ENCODE assay signal across 1 cellular context in genomic region chr19:45443462-45444317, GRCh38.
TF ChIP-seq lines count a peak whose summit lies in the region.

No MANE protein-coding gene starts in this region.

TF ChIP-seq in GM12878, 131 proteins besides CTCF, POLR2A, EP300 and RAD21 (continued from another document):
- TF ChIP-seq, protein P1, sequence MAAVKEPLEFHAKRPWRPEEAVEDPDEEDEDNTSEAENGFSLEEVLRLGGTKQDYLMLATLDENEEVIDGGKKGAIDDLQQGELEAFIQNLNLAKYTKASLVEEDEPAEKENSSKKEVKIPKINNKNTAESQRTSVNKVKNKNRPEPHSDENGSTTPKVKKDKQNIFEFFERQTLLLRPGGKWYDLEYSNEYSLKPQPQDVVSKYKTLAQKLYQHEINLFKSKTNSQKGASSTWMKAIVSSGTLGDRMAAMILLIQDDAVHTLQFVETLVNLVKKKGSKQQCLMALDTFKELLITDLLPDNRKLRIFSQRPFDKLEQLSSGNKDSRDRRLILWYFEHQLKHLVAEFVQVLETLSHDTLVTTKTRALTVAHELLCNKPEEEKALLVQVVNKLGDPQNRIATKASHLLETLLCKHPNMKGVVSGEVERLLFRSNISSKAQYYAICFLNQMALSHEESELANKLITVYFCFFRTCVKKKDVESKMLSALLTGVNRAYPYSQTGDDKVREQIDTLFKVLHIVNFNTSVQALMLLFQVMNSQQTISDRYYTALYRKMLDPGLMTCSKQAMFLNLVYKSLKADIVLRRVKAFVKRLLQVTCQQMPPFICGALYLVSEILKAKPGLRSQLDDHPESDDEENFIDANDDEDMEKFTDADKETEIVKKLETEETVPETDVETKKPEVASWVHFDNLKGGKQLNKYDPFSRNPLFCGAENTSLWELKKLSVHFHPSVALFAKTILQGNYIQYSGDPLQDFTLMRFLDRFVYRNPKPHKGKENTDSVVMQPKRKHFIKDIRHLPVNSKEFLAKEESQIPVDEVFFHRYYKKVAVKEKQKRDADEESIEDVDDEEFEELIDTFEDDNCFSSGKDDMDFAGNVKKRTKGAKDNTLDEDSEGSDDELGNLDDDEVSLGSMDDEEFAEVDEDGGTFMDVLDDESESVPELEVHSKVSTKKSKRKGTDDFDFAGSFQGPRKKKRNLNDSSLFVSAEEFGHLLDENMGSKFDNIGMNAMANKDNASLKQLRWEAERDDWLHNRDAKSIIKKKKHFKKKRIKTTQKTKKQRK (IDR thresholded peaks at IDR 0.05; ENCODE audit: low read depth, low read length), result no peak
- TF ChIP-seq MXI1 (IDR thresholded peaks at IDR 0.05; ENCODE audit: low read depth, low read length) (peak; percentile 20; the same call in 1 of the 2 replicates), REST (IDR thresholded peaks at IDR 0.05; ENCODE audit: low read depth, low read length) (no peak), HDAC2 (IDR thresholded peaks at IDR 0.05) (no peak), LARP7 (IDR thresholded peaks at IDR 0.05) (peak; percentile 59; the same call in 1 of the 2 replicates), SMAD5 (IDR thresholded peaks at IDR 0.05; ENCODE audit: low read depth) (no peak), BRCA1 (IDR thresholded peaks at IDR 0.05; ENCODE audit: low read depth, low read length) (peak; percentile 46; the same call in 1 of the 2 replicates), RFX5 (IDR thresholded peaks at IDR 0.05; ENCODE audit: low read depth, low read length) (no peak), ZZZ3 (IDR thresholded peaks at IDR 0.05; ENCODE audit: control insufficient read depth, insufficient read length, low read depth) (no peak)
- TF ChIP-seq, protein P2, sequence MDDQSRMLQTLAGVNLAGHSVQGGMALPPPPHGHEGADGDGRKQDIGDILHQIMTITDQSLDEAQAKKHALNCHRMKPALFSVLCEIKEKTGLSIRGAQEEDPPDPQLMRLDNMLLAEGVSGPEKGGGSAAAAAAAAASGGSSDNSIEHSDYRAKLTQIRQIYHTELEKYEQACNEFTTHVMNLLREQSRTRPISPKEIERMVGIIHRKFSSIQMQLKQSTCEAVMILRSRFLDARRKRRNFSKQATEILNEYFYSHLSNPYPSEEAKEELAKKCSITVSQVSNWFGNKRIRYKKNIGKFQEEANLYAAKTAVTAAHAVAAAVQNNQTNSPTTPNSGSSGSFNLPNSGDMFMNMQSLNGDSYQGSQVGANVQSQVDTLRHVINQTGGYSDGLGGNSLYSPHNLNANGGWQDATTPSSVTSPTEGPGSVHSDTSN (IDR thresholded peaks at IDR 0.05; ENCODE audit: insufficient replicate concordance, low read depth, low read length), result no peak
- TF ChIP-seq, protein P3, sequence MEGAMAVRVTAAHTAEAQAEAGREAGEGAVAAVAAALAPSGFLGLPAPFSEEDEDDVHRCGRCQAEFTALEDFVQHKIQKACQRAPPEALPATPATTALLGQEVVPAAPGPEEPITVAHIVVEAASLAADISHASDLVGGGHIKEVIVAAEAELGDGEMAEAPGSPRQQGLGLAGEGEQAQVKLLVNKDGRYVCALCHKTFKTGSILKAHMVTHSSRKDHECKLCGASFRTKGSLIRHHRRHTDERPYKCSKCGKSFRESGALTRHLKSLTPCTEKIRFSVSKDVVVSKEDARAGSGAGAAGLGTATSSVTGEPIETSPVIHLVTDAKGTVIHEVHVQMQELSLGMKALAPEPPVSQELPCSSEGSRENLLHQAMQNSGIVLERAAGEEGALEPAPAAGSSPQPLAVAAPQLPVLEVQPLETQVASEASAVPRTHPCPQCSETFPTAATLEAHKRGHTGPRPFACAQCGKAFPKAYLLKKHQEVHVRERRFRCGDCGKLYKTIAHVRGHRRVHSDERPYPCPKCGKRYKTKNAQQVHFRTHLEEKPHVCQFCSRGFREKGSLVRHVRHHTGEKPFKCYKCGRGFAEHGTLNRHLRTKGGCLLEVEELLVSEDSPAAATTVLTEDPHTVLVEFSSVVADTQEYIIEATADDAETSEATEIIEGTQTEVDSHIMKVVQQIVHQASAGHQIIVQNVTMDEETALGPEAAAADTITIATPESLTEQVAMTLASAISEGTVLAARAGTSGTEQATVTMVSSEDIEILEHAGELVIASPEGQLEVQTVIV (IDR thresholded peaks at IDR 0.05; ENCODE audit: borderline replicate concordance, partially characterized antibody), result no peak
